In the genomic region with DNA sequence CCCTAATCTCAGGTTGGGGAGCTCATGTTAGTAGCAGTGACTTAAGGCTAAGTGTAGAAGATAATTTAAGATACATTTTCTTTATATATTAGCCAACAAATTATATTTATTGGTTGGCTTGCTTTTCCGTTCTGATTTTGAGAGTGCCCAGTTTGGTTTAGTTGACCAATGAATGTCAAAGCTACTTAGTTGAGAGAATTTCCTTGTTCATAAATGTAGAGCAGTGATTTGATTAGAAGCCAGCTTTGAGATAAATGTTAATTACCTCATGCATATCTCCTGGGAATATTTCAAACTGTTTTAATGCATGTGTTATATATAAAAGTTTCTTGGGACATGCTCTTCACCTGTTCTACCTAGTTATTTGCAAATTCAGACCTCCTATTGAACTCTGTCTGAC, we compare ENCODE assay signal across 20 cellular contexts. TPM values are rescaled to one million over a fixed set of nuclear protein-coding genes. Genes with fewer than 3 reads are reported as not detected.
"Had no signal": no experiment of that assay in that cellular context is flagged by ENCODE, and none has a peak within 500 bp of the region (broad histone marks: within the 10 kb centered on the region; RNA-seq: fewer than 3 reads in every experiment).

No MANE protein-coding gene starts in this region.

- H3K27ac ChIP-seq: SJSA1 had no signal

- H3K4me1 ChIP-seq: SJSA1 had no signal

- H3K4me3 ChIP-seq: SJSA1 had no signal

- H3K36me3 ChIP-seq: SJSA1 had no signal

- ATAC-seq: HepG2 had no signal

- DNase-seq: Kasumi-1, KG1, MM.1S, NCI-H1105, NCI-H1417, NCI-H1436 treated with DMSO at 0.1 percent for 48 hours, NCI-H1694, NCI-H187 treated with DMSO at 0.1 percent for 48 hours, NCI-H2029 treated with DMSO at 0.1 percent for 48 hours, NCI-H2171 treated with DMSO at 0.1 percent for 48 hours, NCI-H345, NCI-H446 treated with DMSO at 0.1 percent for 48 hours, NCI-H526 treated with DMSO at 0.1 percent for 48 hours, NCI-H774, Right ventricle myocardium superior, RPMI8226, SIG-M5 had no signal

- H3K27me3 ChIP-seq: SJSA1 had no signal

- H3K9me3 ChIP-seq: SJSA1 had no signal

RNA-seq across cellular contexts. Expression of a gene that starts 44.3 kb away (rescaled TPM):
- total RNA-seq: M059J had no signal
